In the genomic region with DNA sequence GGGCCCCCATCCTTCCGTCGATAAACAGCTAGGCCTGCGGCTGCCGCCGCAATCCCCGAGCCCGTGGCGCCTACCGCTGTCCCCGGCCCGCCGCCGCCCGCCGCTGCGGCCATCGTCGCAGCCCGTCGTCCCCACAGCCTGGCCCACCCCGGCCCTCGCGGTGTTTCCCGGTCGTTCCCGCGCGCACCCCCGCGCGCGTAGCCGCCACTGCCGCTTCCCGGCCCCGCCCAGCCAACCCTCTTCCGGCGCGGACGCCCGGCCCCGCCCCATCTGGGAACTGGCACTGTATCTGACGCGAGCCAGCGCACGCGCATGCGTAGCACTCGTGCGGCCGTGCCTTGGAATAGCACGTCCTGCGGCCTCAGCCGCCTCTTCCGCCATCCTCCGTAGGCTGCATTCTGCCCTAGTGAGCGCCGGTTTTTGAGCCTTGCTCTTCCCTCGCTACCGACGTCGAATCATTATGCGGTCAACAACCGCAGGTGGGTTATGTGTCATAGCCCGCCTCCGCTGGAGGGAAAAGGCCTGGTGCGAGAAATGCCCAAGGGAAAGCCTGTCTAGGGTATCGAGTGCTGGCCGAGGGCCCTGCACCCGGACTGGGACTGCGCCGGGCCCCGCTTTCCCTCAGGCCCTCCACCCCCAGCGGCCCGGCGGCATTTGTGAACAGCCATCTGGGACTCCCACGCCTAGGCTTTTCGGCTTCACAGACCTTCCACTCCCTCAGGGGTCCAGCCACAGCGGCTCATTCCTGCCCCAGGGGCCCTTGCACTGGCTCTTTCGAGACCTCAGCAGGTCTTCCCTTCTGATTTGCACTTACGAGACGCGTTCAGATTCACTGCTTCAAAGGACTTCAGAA, we compare ENCODE assay signal across 7 cellular contexts. TPM values are rescaled to one million over a fixed set of nuclear protein-coding genes. Genes with fewer than 3 reads are reported as not detected.
DNase-seq lines count a peak whose midpoint lies in the region; ATAC-seq, FAIRE-seq and TF ChIP-seq lines count a peak whose summit lies in the region.

A gene (minus strand): TSS at position 209 of the 853 bp plus-strand sequence. CDS start 96 bp downstream, at position 113.

- peak within 1 kb of the TSS; percentile 92 for H3K27ac ChIP-seq in astrocyte (ENCODE audit: low read depth, low read length)

- peak within 1 kb of the TSS; percentile 95 for H3K9ac ChIP-seq in astrocyte (ENCODE audit: low read length)

- peaks cover 45% of the 10 kb centered on the region for H3K79me2 ChIP-seq in astrocyte (ENCODE audit: insufficient read depth, low read length)

- no peaks in the 10 kb centered on the region for H3K27me3 ChIP-seq in astrocyte (ENCODE audit: insufficient read depth, low read length)

- peak; percentile 84 to 90 for DNase-seq in NCI-H1930 (lab: John Stamatoyannopoulos, UW)
- peak; percentile 99 for DNase-seq in T-helper 2 cell treated with Interferon-gamma antibody and Interleukin-4, amounts not matched to agents 5 μg/mL and 100 μg/mL, for 36 hours (ENCODE audit: low spot score)
- peak; percentile 91 for DNase-seq in astrocyte (ENCODE audit: low read depth)
- peak; percentile 98 for DNase-seq in hepatic stellate cell (ENCODE audit: low spot score)
- peak; percentile 91 for DNase-seq in renal cortical epithelial cell (ENCODE audit: low read depth)

- H4K20me1 ChIP-seq in astrocyte (ENCODE audit: insufficient read depth, low read length) = peaks cover 28% of the 10 kb centered on the region

- H2AFZ ChIP-seq in astrocyte (ENCODE audit: low read depth, low read length) = peak within 1 kb of the TSS; percentile 84

- H3K4me3 ChIP-seq in astrocyte (ENCODE audit: insufficient read depth, low read depth, low read length) = peak within 1 kb of the TSS; percentile 99

- peak within 1 kb of the TSS; percentile 95 for H3K4me3 Mint-ChIP-seq in T-helper 2 cell treated with Interferon-gamma antibody and Interleukin-4, amounts not matched to agents 5 μg/mL and 100 μg/mL, for 36 hours
- H3K4me3 Mint-ChIP-seq in astrocyte (ENCODE audit: unreplicated experiment) = peak within 1 kb of the TSS; percentile 99

- H3K27me3 Mint-ChIP-seq in T-helper 2 cell treated with Interferon-gamma antibody and Interleukin-4, amounts not matched to agents 5 μg/mL and 100 μg/mL, for 36 hours (ENCODE audit: low read depth) = peaks cover 2% of the 10 kb centered on the region
- no peaks in the 10 kb centered on the region for H3K27me3 Mint-ChIP-seq in astrocyte (ENCODE audit: low read depth, unreplicated experiment)

- no peak for FAIRE-seq in astrocyte (lab: Jason Lieb, UNC)

- peak; percentile 80 for ATAC-seq in GM18502 (IDR thresholded peaks at IDR 0.05; ENCODE audit: poor library complexity, unreplicated experiment)
- ATAC-seq in HG02970 (IDR thresholded peaks at IDR 0.05; ENCODE audit: low FRiP score, unreplicated experiment) = peak; percentile 79

- no peaks in the 10 kb centered on the region for H3K9me3 ChIP-seq in astrocyte (ENCODE audit: insufficient read depth, low read depth, low read length)

- H3K36me3 ChIP-seq in astrocyte (ENCODE audit: insufficient read depth, low read length) = no peaks in the 10 kb centered on the region

- H3K27ac Mint-ChIP-seq in T-helper 2 cell treated with Interferon-gamma antibody and Interleukin-4, amounts not matched to agents 5 μg/mL and 100 μg/mL, for 36 hours = peak within 1 kb of the TSS; percentile 99
- H3K27ac Mint-ChIP-seq in astrocyte (ENCODE audit: unreplicated experiment) = peak within 1 kb of the TSS; percentile 97

- H3K4me1 Mint-ChIP-seq in T-helper 2 cell treated with Interferon-gamma antibody and Interleukin-4, amounts not matched to agents 5 μg/mL and 100 μg/mL, for 36 hours (ENCODE audit: low read depth) = peaks cover 25% of the 10 kb centered on the region
- H3K4me1 Mint-ChIP-seq in astrocyte (ENCODE audit: low read depth, unreplicated experiment) = peaks cover 7% of the 10 kb centered on the region

- peaks cover 12% of the 10 kb centered on the region for H3K4me1 ChIP-seq in astrocyte (ENCODE audit: insufficient read depth, low read length)

- H3K36me3 Mint-ChIP-seq in T-helper 2 cell treated with Interferon-gamma antibody and Interleukin-4, amounts not matched to agents 5 μg/mL and 100 μg/mL, for 36 hours (ENCODE audit: low read depth) = peaks cover 7% of the 10 kb centered on the region
- H3K36me3 Mint-ChIP-seq in astrocyte (ENCODE audit: low read depth, unreplicated experiment) = peaks cover 2% of the 10 kb centered on the region

- peak within 1 kb of the TSS; percentile 92 for H3K4me2 ChIP-seq in astrocyte (ENCODE audit: low read length)

- no peaks in the 10 kb centered on the region for H3K9me3 Mint-ChIP-seq in T-helper 2 cell treated with Interferon-gamma antibody and Interleukin-4, amounts not matched to agents 5 μg/mL and 100 μg/mL, for 36 hours
- no peaks in the 10 kb centered on the region for H3K9me3 Mint-ChIP-seq in astrocyte (ENCODE audit: unreplicated experiment)

- no peak for TF ChIP-seq CTCF in astrocyte (IDR thresholded peaks at IDR 0.05; ENCODE audit: insufficient read depth, low read depth, low read length)

RNA-seq across cellular contexts. Expression of the gene that starts here (rescaled TPM):
- total RNA-seq in astrocyte (131 and 146 TPM in 2 replicates), renal cortical epithelial cell (34.7 and 82.9 TPM in 2 replicates)

Comparison
In these comparisons a context has a peak if more than half of its experiments do, and no peak if none do; other contexts are left out.
1. Peak in every context shown above with its lines: DNase-seq, ATAC-seq, H3K4me3 ChIP-seq and H3K27ac ChIP-seq.